ENCODE assay signal across 35 cellular contexts in genomic region chr5:33136785-33137184, GRCh38.
DNase-seq lines count a peak whose midpoint lies in the region; ATAC-seq, FAIRE-seq and TF ChIP-seq lines count a peak whose summit lies in the region.
"Had no signal": no experiment of that assay in that cellular context is flagged by ENCODE, and none has a peak within 500 bp of the region (broad histone marks: within the 10 kb centered on the region; RNA-seq: fewer than 3 reads in every experiment).

No MANE protein-coding gene starts in this region.

- DNase-seq in HepG2 (ENCODE audit: low spot score) = no peak
- no peak for DNase-seq in right lobe of liver
- DNase-seq in OCI-LY7 (ENCODE audit: low spot score) = peak; percentile 4
- DNase-seq in amniotic epithelial cell (ENCODE audit: low read depth) = peak; percentile 24
- no peak for DNase-seq in K562 (ENCODE audit: extremely low read depth in 1 of 4, low spot score in 3 of 4)
- DNase-seq in kidney tubule cell (ENCODE audit: low spot score) = no peak
- DNase-seq in Right ventricle myocardium inferior (ENCODE audit: missing footprints) = no peak
- DNase-seq in MG63 = no peak
- DNase-seq: 8988T; ACHN; AML-193; BE2C; C1 segment of cervical spinal cord; Caco-2; Calu3; CD4-positive, alpha-beta memory T cell; CD4-positive, alpha-beta T cell; CD4-positive, CD25-positive, alpha-beta regulatory T cell; CD8-positive, alpha-beta memory T cell; CD8-positive, alpha-beta T cell; COR-L47; DMS 273 treated with DMSO at 0.1 percent for 48 hours; DMS153; DMS53; DMS79; DMS79 treated with DMSO at 0.1 percent for 48 hours; DND-41; EL had no signal

- ATAC-seq in HepG2 (no peak), right lobe of liver (no peak), K562 (no peak), Right ventricle myocardium inferior (no peak)
- ATAC-seq: A549; CD8-positive, alpha-beta T cell had no signal

- TF ChIP-seq RAD21 in HepG2 (CRISPR knock-in tag; IDR thresholded peaks at IDR 0.05) (no peak), K562 (CRISPR knock-in tag; conservative IDR thresholded peaks at IDR 0.05 in 1 of 2, IDR thresholded peaks at IDR 0.05 in 1 of 2) (no peak)

- no peak overlapping the region for H3K9ac ChIP-seq in HepG2 (ENCODE audit: insufficient read depth, low read depth, low read length)
- no peak overlapping the region for H3K9ac ChIP-seq in K562 (ENCODE audit: insufficient read depth in 1 of 2, low read depth in 2 of 2, low read length in 2 of 2)
- H3K9ac ChIP-seq: BLaER1; BLaER1 treated with 17β-estradiol and CSF1 and Interleukin-3, amounts not matched to agents 10 nM and 100 nM had no signal

- no peaks in the 10 kb centered on the region for H3K9me1 ChIP-seq in K562 (ENCODE audit: control insufficient read depth, insufficient read depth, low read length)

- H3K4me3 ChIP-seq in HepG2 (replicated peaks in 1 of 3; ENCODE audit: insufficient read depth in 1 of 3, low read depth in 2 of 3, low read length in 3 of 3) (no peak overlapping the region), right lobe of liver (no peak overlapping the region), OCI-LY7 (ENCODE audit: low read depth, low read length, poor library complexity, severe bottlenecking) (no peak overlapping the region), K562 (no peak overlapping the region), MG63 (no peak overlapping the region)
- H3K4me3 ChIP-seq: A549; BLaER1; BLaER1 treated with 17β-estradiol and CSF1 and Interleukin-3, amounts not matched to agents 10 nM and 100 nM had no signal

- intact Hi-C loops in HepG2 (cut with micrococcal nuclease; ENCODE audit: unreplicated experiment) (no loop called here), right lobe of liver (cut with DNase I) (no loop called here), OCI-LY7 (cut with micrococcal nuclease; ENCODE audit: unreplicated experiment) (no loop called here), K562 (cut with micrococcal nuclease) (no loop called here), Right ventricle myocardium inferior (cut with DNase I) (no loop called here)

- in situ Hi-C loops in HepG2 (cut with HindIII; ENCODE audit: extremely low pct_ligation_motif_present, low pct_unique_long_range_greater_than_20kb) = no loop called here
- in situ Hi-C loops in K562 (cut with MboI) = no loop called here

- no peaks in the 10 kb centered on the region for H3K36me3 ChIP-seq in HepG2 (replicated peaks in 1 of 2; ENCODE audit: control insufficient read depth in 1 of 2, insufficient read depth in 2 of 2, low read length in 2 of 2)
- no peaks in the 10 kb centered on the region for H3K36me3 ChIP-seq in right lobe of liver
- H3K36me3 ChIP-seq in OCI-LY7 (ENCODE audit: insufficient read depth, low read length) = no peaks in the 10 kb centered on the region
- no peaks in the 10 kb centered on the region for H3K36me3 ChIP-seq in K562 (ENCODE audit: control insufficient read depth, insufficient read depth, low read length)
- H3K36me3 ChIP-seq in MG63 = no peaks in the 10 kb centered on the region
- H3K36me3 ChIP-seq: BE2C; BLaER1; BLaER1 treated with 17β-estradiol and CSF1 and Interleukin-3, amounts not matched to agents 10 nM and 100 nM had no signal

- H3K9me3 ChIP-seq in HepG2 (ENCODE audit: low read length) = peaks cover 26% of the 10 kb centered on the region
- no peaks in the 10 kb centered on the region for H3K9me3 ChIP-seq in right lobe of liver
- peaks cover 20% of the 10 kb centered on the region for H3K9me3 ChIP-seq in OCI-LY7 (ENCODE audit: low read length)
- no peaks in the 10 kb centered on the region for H3K9me3 ChIP-seq in K562 (replicated peaks; ENCODE audit: control insufficient read depth, insufficient read depth, low read depth, low read length)
- peaks cover 20% of the 10 kb centered on the region for H3K9me3 ChIP-seq in MG63
- H3K9me3 ChIP-seq: BE2C had no signal

- H3K27ac ChIP-seq in HepG2 (ENCODE audit: extremely low read length, insufficient read depth, low read length) (no peak overlapping the region), right lobe of liver (no peak overlapping the region), OCI-LY7 (ENCODE audit: low read depth, low read length, poor library complexity, severe bottlenecking) (no peak overlapping the region), K562 (ENCODE audit: extremely low read depth, low read depth, low read length) (no peak overlapping the region)
- H3K27ac ChIP-seq: 22Rv1; A549; BLaER1; BLaER1 treated with 17β-estradiol and CSF1 and Interleukin-3, amounts not matched to agents 10 nM and 100 nM; C4-2B had no signal

- H3K27me3 ChIP-seq in HepG2 (ENCODE audit: control insufficient read depth in 1 of 2, insufficient read depth in 2 of 2, low read length in 2 of 2) (no peaks in the 10 kb centered on the region), right lobe of liver (no peaks in the 10 kb centered on the region), K562 (ENCODE audit: control insufficient read depth in 2 of 2, insufficient read depth in 2 of 2, low read length in 2 of 2) (no peaks in the 10 kb centered on the region), MG63 (no peaks in the 10 kb centered on the region)
- H3K27me3 ChIP-seq: BE2C; BLaER1; BLaER1 treated with 17β-estradiol and CSF1 and Interleukin-3, amounts not matched to agents 10 nM and 100 nM had no signal

- TF ChIP-seq POLR2A in HepG2 (IDR thresholded peaks at IDR 0.05; ENCODE audit: insufficient read depth in 1 of 2, low read depth in 2 of 2, low read length in 2 of 2) (no peak), right lobe of liver (IDR thresholded peaks at IDR 0.05) (no peak), K562 (conservative IDR thresholded peaks at IDR 0.05) (no peak)

- BruUV-seq in HepG2 (replicated peaks; lab: Mats Ljungman, UMichigan) = no TSS peak
- BruUV-seq in OCI-LY7 (replicated peaks; lab: Mats Ljungman, UMichigan) = no TSS peak
- no TSS peak for BruUV-seq in K562 (replicated peaks; lab: Mats Ljungman, UMichigan)

- POLR2A ChIA-PET in HepG2 (lab: Yijun Ruan, JAX) = no interaction called here
- POLR2A ChIA-PET in OCI-LY7 (lab: Charles Lee) = interaction anchor here (0.6 kb wide), 1 partner anchor 768 kb away, joined by 3 read pairs; no protein-coding TSS in a partner anchor
- POLR2A ChIA-PET in K562 (lab: Yijun Ruan, JAX) = interaction anchor here (0.8 to 1.0 kb wide), 2 partner anchors 15 to 266 kb away, joined by 3 to 4 read pairs; no protein-coding TSS in a partner anchor

- CTCF ChIA-PET in HepG2 (lab: Yijun Ruan, JAX; ENCODE audit: low intra/inter-chr PET ratio, low total read pairs) (no interaction called here), OCI-LY7 (lab: Charles Lee; ENCODE audit: unreplicated experiment) (no interaction called here), K562 (lab: Yijun Ruan, JAX; ENCODE audit: low intra/inter-chr PET ratio) (no interaction called here)

- TF ChIP-seq CTCF in HepG2 (CRISPR knock-in tag; IDR thresholded peaks at IDR 0.05) (no peak), right lobe of liver (IDR thresholded peaks at IDR 0.05) (no peak), OCI-LY7 (conservative IDR thresholded peaks at IDR 0.05; ENCODE audit: low read length) (no peak), K562 (IDR thresholded peaks at IDR 0.05 in 2 of 3, conservative IDR thresholded peaks at IDR 0.05 in 1 of 3; ENCODE audit: insufficient read depth in 2 of 3, low read depth in 1 of 3, low read length in 3 of 3) (no peak)

- H3K79me2 ChIP-seq in HepG2 (ENCODE audit: insufficient read depth, low read length) (no peaks in the 10 kb centered on the region), OCI-LY7 (ENCODE audit: insufficient read depth, low read depth, low read length) (no peaks in the 10 kb centered on the region), K562 (ENCODE audit: control insufficient read depth, insufficient read depth, low read length) (no peaks in the 10 kb centered on the region)

- FAIRE-seq in HepG2 (lab: Jason Lieb, UNC) (no peak), K562 (lab: Jason Lieb, UNC) (no peak)
- FAIRE-seq: A204.1, A549, D721Med had no signal

- WGBS in HepG2 (ENCODE audit: low lambda C conversion rate) = 3% methylated on average over 1 of the region's 1 CpG
- 75% methylated on average over 1 of the region's 1 CpG for WGBS in right lobe of liver (ENCODE audit: insufficient coverage, low coverage, low lambda C conversion rate, missing lambda C conversion rate)
- WGBS in K562 (ENCODE audit: insufficient coverage, low coverage, missing lambda C conversion rate) = 0% methylated on average over 1 of the region's 1 CpG

- H2AFZ ChIP-seq in HepG2 (ENCODE audit: low read length) (no peak overlapping the region), OCI-LY7 (ENCODE audit: low read length) (no peak overlapping the region), K562 (ENCODE audit: low read depth, low read length) (no peak overlapping the region)

- H3K9me2 ChIP-seq in OCI-LY7 (ENCODE audit: insufficient read depth, low read length) = no peaks in the 10 kb centered on the region; the same call in 1 of the 2 replicates

- H3K4me1 ChIP-seq in HepG2 (ENCODE audit: insufficient read depth, low read length) (no peaks in the 10 kb centered on the region), right lobe of liver (no peaks in the 10 kb centered on the region), OCI-LY7 (ENCODE audit: insufficient read depth, low read length, poor library complexity, severe bottlenecking) (no peaks in the 10 kb centered on the region), K562 (replicated peaks in 1 of 2; ENCODE audit: control insufficient read depth in 2 of 2, insufficient read depth in 2 of 2, low read length in 2 of 2) (no peaks in the 10 kb centered on the region)
- H3K4me1 ChIP-seq: A549; BE2C; BLaER1; BLaER1 treated with 17β-estradiol and CSF1 and Interleukin-3, amounts not matched to agents 10 nM and 100 nM; Caco-2 had no signal

- H4K20me1 ChIP-seq in HepG2 (ENCODE audit: insufficient read depth, low read length) (no peaks in the 10 kb centered on the region), OCI-LY7 (ENCODE audit: insufficient read depth, low read length) (no peaks in the 10 kb centered on the region), K562 (replicated peaks; ENCODE audit: control insufficient read depth, insufficient read depth, low read length) (no peaks in the 10 kb centered on the region)
- H4K20me1 ChIP-seq: BLaER1; BLaER1 treated with 17β-estradiol and CSF1 and Interleukin-3, amounts not matched to agents 10 nM and 100 nM had no signal

- TF ChIP-seq EP300 in HepG2 (IDR thresholded peaks at IDR 0.05; ENCODE audit: low read depth in 2 of 2, low read length in 2 of 2) (no peak), HepG2 (CRISPR knock-in tag; IDR thresholded peaks at IDR 0.05; ENCODE audit: borderline replicate concordance) (no peak), K562 (IDR thresholded peaks at IDR 0.05; ENCODE audit: low read length) (no peak)

- no peak overlapping the region for H3K4me2 ChIP-seq in HepG2 (ENCODE audit: low read depth, low read length)
- no peak overlapping the region for H3K4me2 ChIP-seq in OCI-LY7 (ENCODE audit: low read length)
- H3K4me2 ChIP-seq in K562 (ENCODE audit: insufficient read depth, low read length) = no peak overlapping the region
- H3K4me2 ChIP-seq: A549; BLaER1; BLaER1 treated with 17β-estradiol and CSF1 and Interleukin-3, amounts not matched to agents 10 nM and 100 nM had no signal

TF ChIP-seq in HepG2, 621 proteins besides CTCF, POLR2A, EP300 and RAD21 (continues in another document):
- TF ChIP-seq ELF3 (CRISPR knock-in tag; IDR thresholded peaks at IDR 0.05) = no peak
- TF ChIP-seq ZNF160 (CRISPR knock-in tag; IDR thresholded peaks at IDR 0.05) = peak; percentile 97

TF ChIP-seq in K562, 482 proteins besides CTCF, POLR2A, EP300 and RAD21 (continues in another document):
- TF ChIP-seq MCM3 (IDR thresholded peaks at IDR 0.05) (no peak), ZNF589 (CRISPR knock-in tag; IDR thresholded peaks at IDR 0.05; ENCODE audit: low read depth) (no peak)

Comparison
In these comparisons a context has a peak if more than half of its experiments do, and no peak if none do; other contexts are left out.
1. DNase-seq: peak in OCI-LY7 (single experiment) and amniotic epithelial cell (single experiment); none in HepG2 (single experiment), right lobe of liver (0 of 3), K562 (0 of 4), kidney tubule cell (single experiment), Right ventricle myocardium inferior (single experiment) and MG63 (single experiment).
2. Of the 241 proteins assayed by ChIP-seq in both HepG2 and K562: peak only in HepG2: none; only in K562: CBX5; in both: none; in neither: 240.